16 cellular contexts compared by ENCODE assay signal in the genomic region with DNA sequence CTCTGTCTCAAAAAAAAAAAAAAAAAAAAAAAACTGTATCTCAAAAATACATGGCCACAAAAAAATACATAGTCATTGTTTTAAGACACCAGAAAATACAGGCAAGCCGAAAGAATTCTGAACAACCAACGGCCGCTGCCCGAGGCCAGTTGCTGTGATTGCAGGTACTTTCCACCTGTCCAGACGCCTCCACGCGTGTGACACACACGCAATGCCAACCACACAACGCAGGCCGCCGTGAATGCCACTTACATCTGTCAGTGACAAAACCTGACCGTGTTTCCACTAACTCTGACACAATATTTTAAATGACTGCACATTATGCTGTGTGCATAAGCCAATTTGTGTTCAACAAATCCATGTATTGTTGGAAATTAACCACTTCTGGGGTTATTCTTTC. TPM values are rescaled to one million over a fixed set of nuclear protein-coding genes. Genes with fewer than 3 reads are reported as not detected.
DNase-seq lines count a peak whose midpoint lies in the region; ATAC-seq and TF ChIP-seq lines count a peak whose summit lies in the region.
"Had no signal": no experiment of that assay in that cellular context is flagged by ENCODE, and none has a peak within 500 bp of the region (broad histone marks: within the 10 kb centered on the region; RNA-seq: fewer than 3 reads in every experiment).

No MANE protein-coding gene starts in this region.

- H3K27me3 ChIP-seq in HCT116 (ENCODE audit: insufficient read depth, low read length), result no peaks in the 10 kb centered on the region
- H3K27me3 ChIP-seq in body of pancreas, result no peaks in the 10 kb centered on the region
- no peaks in the 10 kb centered on the region for H3K27me3 ChIP-seq in osteoblast (ENCODE audit: insufficient read depth, low read length)
- no peaks in the 10 kb centered on the region for H3K27me3 ChIP-seq in tibial nerve
- no peaks in the 10 kb centered on the region for H3K27me3 ChIP-seq in BE2C

- H3K36me3 ChIP-seq in HCT116 (ENCODE audit: control insufficient read depth in 1 of 2, insufficient read depth in 2 of 2, low read length in 2 of 2) (no peaks in the 10 kb centered on the region), body of pancreas (replicated peaks in 1 of 2; ENCODE audit: insufficient read depth in 1 of 2, low read depth in 2 of 2) (no peaks in the 10 kb centered on the region), osteoblast (ENCODE audit: insufficient read depth, low read length) (no peaks in the 10 kb centered on the region), tibial nerve (no peaks in the 10 kb centered on the region), BE2C (no peaks in the 10 kb centered on the region)

- CTCF ChIA-PET in HCT116 (lab: Charles Lee), result no interaction called here

- TF ChIP-seq POLR2A in HCT116 (IDR thresholded peaks at IDR 0.05; ENCODE audit: borderline replicate concordance, extremely low read depth, insufficient read depth, insufficient read length) (no peak), body of pancreas (IDR thresholded peaks at IDR 0.05) (no peak), tibial nerve (IDR thresholded peaks at IDR 0.05) (no peak)

- no peaks in the 10 kb centered on the region for H3K9me3 ChIP-seq in HCT116 (ENCODE audit: control insufficient read depth in 1 of 2, insufficient read depth in 1 of 2, low read depth in 1 of 2, low read length in 2 of 2)
- H3K9me3 ChIP-seq in body of pancreas, result no peaks in the 10 kb centered on the region
- no peaks in the 10 kb centered on the region for H3K9me3 ChIP-seq in osteoblast (ENCODE audit: low read depth, low read length)
- no peaks in the 10 kb centered on the region for H3K9me3 ChIP-seq in tibial nerve
- H3K9me3 ChIP-seq in BE2C, result no peaks in the 10 kb centered on the region

- H3K27ac ChIP-seq in HCT116 (ENCODE audit: low read depth, low read length), result peak overlapping the region; percentile 73
- H3K27ac ChIP-seq in body of pancreas, result peak overlapping the region in 3 of 4 donors; percentile 73 to 85 (median 83)
- H3K27ac ChIP-seq in osteoblast (ENCODE audit: low read depth, low read length), result no peak overlapping the region
- peak overlapping the region; percentile 42 to 90 (median 64) for H3K27ac ChIP-seq in tibial nerve

- BruUV-seq in HCT116 (replicated peaks; lab: Mats Ljungman, UMichigan), result no TSS peak

- TF ChIP-seq CTCF in HCT116 (IDR thresholded peaks at IDR 0.05 in 2 of 3, conservative IDR thresholded peaks at IDR 0.05 in 1 of 3; ENCODE audit: borderline replicate concordance in 1 of 3, insufficient read depth in 1 of 3, low read depth in 2 of 3, low read length in 2 of 3) (no peak), body of pancreas (IDR thresholded peaks at IDR 0.05) (no peak), osteoblast (IDR thresholded peaks at IDR 0.05; ENCODE audit: extremely low read depth, low read depth, low read length) (no peak), tibial nerve (IDR thresholded peaks at IDR 0.05) (no peak), BE2C (IDR thresholded peaks at IDR 0.05; ENCODE audit: low read depth, low read length) (no peak)

- RAD21 ChIA-PET in HCT116 (lab: Charles Lee; ENCODE audit: low non-redundant PET in 1 of 2, low total read pairs in 2 of 2, uncharacterized antibody in 2 of 2, unreplicated experiment in 2 of 2), result interaction anchor here (1.3 to 1.6 kb wide), 2 partner anchors 13 to 14 kb away, joined by 5 read pairs; no protein-coding TSS in a partner anchor

- no peak for TF ChIP-seq EP300 in tibial nerve (IDR thresholded peaks at IDR 0.05)

- H3K4me3 ChIP-seq in HCT116 (replicated peaks in 1 of 2; ENCODE audit: low read depth in 1 of 2, low read length in 2 of 2), result 0 out of 4 replicates have a peak overlapping the region, but pooled peaks of 1 of the 2 experiments have one; percentile 29
- no peak overlapping the region for H3K4me3 ChIP-seq in body of pancreas
- H3K4me3 ChIP-seq in osteoblast (ENCODE audit: insufficient read depth, low read length), result no peak overlapping the region
- no peak overlapping the region for H3K4me3 ChIP-seq in tibial nerve
- H3K4me3 ChIP-seq in BE2C (ENCODE audit: low read depth, low read length), result no peak overlapping the region

- H4K20me1 ChIP-seq in HCT116 (ENCODE audit: insufficient read depth), result no peaks in the 10 kb centered on the region
- no peaks in the 10 kb centered on the region for H4K20me1 ChIP-seq in osteoblast (ENCODE audit: insufficient read depth, low read length)

- TF ChIP-seq RAD21 in HCT116 (IDR thresholded peaks at IDR 0.05; ENCODE audit: low read depth), result no peak

- DNase-seq in HCT116 (ENCODE audit: low read depth, low spot score), result no peak
- no peak for DNase-seq in body of pancreas
- peak; percentile 5 for DNase-seq in osteoblast (ENCODE audit: insufficient read length, low spot score, missing footprints)
- DNase-seq in tibial nerve (ENCODE audit: low spot score in 2 of 2), result no peak
- DNase-seq in activated T-cell treated with anti-CD3 and anti-CD28 coated beads, Interleukin-2, amount 50 U/mL, for 1 hour, result no peak
- DNase-seq in BE2C, result no peak
- DNase-seq: ACHN, COR-L47, GF-D8, HCEC 1CT, KBM-7, NCI-H1694 treated with DMSO at 0.1 percent for 48 hours, NCI-H510A, NCI-H774, SIG-M5 had no signal

- WGBS in body of pancreas, 2 donors, result 87 to 89% methylated on average over 12 of the region's 12 CpGs
- WGBS in tibial nerve, 2 donors, result 66 to 75% methylated on average over 12 of the region's 12 CpGs

- H3K4me2 ChIP-seq in HCT116 (ENCODE audit: low read length) (peak overlapping the region; percentile 63), osteoblast (ENCODE audit: insufficient read depth, low read length) (no peak overlapping the region)

- peak overlapping the region; percentile 26 for H3K9ac ChIP-seq in HCT116 (ENCODE audit: low read length)

- intact Hi-C loops in HCT116 (cut with micrococcal nuclease), result loop anchor here (1.0 kb wide), 1 partner anchor 41 kb away; no protein-coding TSS in a partner anchor
- intact Hi-C loops in body of pancreas (cut with DNase I), result no loop called here

- H3K9me2 ChIP-seq in HCT116 (ENCODE audit: insufficient read depth), result no peaks in the 10 kb centered on the region

- H3K4me1 ChIP-seq in HCT116 (ENCODE audit: control insufficient read depth in 1 of 2, insufficient read depth in 2 of 2, low read length in 2 of 2), result peaks cover 37 to 43% of the 10 kb centered on the region in 2 experiments
- peaks cover 16% of the 10 kb centered on the region for H3K4me1 ChIP-seq in body of pancreas
- H3K4me1 ChIP-seq in osteoblast (ENCODE audit: insufficient read depth, low read length), result no peaks in the 10 kb centered on the region
- H3K4me1 ChIP-seq in tibial nerve, result peaks cover 0 to 20% (median 16%) of the 10 kb centered on the region in 4 donors
- H3K4me1 ChIP-seq in BE2C, result no peaks in the 10 kb centered on the region

- ATAC-seq in HCT116 (no peak), body of pancreas (no peak), HG03039 (IDR thresholded peaks at IDR 0.05; ENCODE audit: unreplicated experiment) (no peak)

- POLR2A ChIA-PET in HCT116 (lab: Charles Lee), result interaction anchor here (1.6 to 2.1 kb wide), 2 partner anchors 14 to 22 kb away, joined by 5 to 21 read pairs; partner anchors contain the start of gene INF2

- peak overlapping the region; percentile 61 for H2AFZ ChIP-seq in HCT116 (ENCODE audit: low read depth, low read length, poor library complexity, severe bottlenecking)
- no peak overlapping the region for H2AFZ ChIP-seq in osteoblast (ENCODE audit: low read length)

- no peaks in the 10 kb centered on the region for H3K79me2 ChIP-seq in HCT116 (ENCODE audit: insufficient read depth, low read length)
- no peaks in the 10 kb centered on the region for H3K79me2 ChIP-seq in osteoblast (ENCODE audit: insufficient read depth, low read length)

TF ChIP-seq in HCT116, 20 proteins besides CTCF, POLR2A, EP300 and RAD21 (continues in another document):
- TF ChIP-seq ELF1 (IDR thresholded peaks at IDR 0.05; ENCODE audit: borderline replicate concordance, low read depth), result no peak
- no peak for TF ChIP-seq TCF7L2 (IDR thresholded peaks at IDR 0.05; ENCODE audit: borderline replicate concordance, extremely low read depth, insufficient read depth, insufficient read length)
- TF ChIP-seq SP1 (IDR thresholded peaks at IDR 0.05; ENCODE audit: low read depth), result no peak
- no peak for TF ChIP-seq ZNF274 (IDR thresholded peaks at IDR 0.05; ENCODE audit: low read depth, low read length)
- TF ChIP-seq EZH2 (IDR thresholded peaks at IDR 0.05), result no peak
- TF ChIP-seq, protein P1, sequence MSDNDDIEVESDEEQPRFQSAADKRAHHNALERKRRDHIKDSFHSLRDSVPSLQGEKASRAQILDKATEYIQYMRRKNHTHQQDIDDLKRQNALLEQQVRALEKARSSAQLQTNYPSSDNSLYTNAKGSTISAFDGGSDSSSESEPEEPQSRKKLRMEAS (IDR thresholded peaks at IDR 0.05), result no peak
- TF ChIP-seq SIN3A (IDR thresholded peaks at IDR 0.05; ENCODE audit: low read depth), result no peak

RNA-seq across cellular contexts. Expression of gene INF2, which starts 22.4 kb away (rescaled TPM):
- 95.8 TPM for total RNA-seq in HCT116 (2021; ENCODE audit: unreplicated experiment)
- polyA plus RNA-seq in HCT116 (2012), result 43.9 and 46.6 TPM in 2 replicates
- total RNA-seq in body of pancreas, result 10 to 100 TPM; 46.2 to 90.3 TPM
- total RNA-seq in osteoblast, result 46.6 and 49.2 TPM in 2 replicates
- total RNA-seq in tibial nerve, result 100 to 1,000 TPM; 217 to 256 (median 239) TPM
- 133 TPM for polyA plus RNA-seq in BE2C (2012; ENCODE audit: insufficient read depth, insufficient read length, low read depth)

RNA-seq across cellular contexts. Expression of gene ADSS1, which starts 57.0 kb away (rescaled TPM):
- 9.9 TPM for total RNA-seq in HCT116 (2021; ENCODE audit: unreplicated experiment)
- polyA plus RNA-seq in HCT116 (2012), result 12.5 and 15.4 TPM in 2 replicates
- 1 to 10 TPM; 4.0 to 4.7 TPM for total RNA-seq in body of pancreas
- total RNA-seq in osteoblast, result 2.1 and 4.3 TPM in 2 replicates
- 10 to 100 TPM in 1 of 4 donors, 1 to 10 TPM in 3; 4.8 to 11.4 (median 6.3) TPM for total RNA-seq in tibial nerve
- polyA plus RNA-seq in BE2C (2012; ENCODE audit: insufficient read depth, insufficient read length, low read depth), result 1.5 TPM
